ENCODE assay signal across 1 cellular context in the genomic region with DNA sequence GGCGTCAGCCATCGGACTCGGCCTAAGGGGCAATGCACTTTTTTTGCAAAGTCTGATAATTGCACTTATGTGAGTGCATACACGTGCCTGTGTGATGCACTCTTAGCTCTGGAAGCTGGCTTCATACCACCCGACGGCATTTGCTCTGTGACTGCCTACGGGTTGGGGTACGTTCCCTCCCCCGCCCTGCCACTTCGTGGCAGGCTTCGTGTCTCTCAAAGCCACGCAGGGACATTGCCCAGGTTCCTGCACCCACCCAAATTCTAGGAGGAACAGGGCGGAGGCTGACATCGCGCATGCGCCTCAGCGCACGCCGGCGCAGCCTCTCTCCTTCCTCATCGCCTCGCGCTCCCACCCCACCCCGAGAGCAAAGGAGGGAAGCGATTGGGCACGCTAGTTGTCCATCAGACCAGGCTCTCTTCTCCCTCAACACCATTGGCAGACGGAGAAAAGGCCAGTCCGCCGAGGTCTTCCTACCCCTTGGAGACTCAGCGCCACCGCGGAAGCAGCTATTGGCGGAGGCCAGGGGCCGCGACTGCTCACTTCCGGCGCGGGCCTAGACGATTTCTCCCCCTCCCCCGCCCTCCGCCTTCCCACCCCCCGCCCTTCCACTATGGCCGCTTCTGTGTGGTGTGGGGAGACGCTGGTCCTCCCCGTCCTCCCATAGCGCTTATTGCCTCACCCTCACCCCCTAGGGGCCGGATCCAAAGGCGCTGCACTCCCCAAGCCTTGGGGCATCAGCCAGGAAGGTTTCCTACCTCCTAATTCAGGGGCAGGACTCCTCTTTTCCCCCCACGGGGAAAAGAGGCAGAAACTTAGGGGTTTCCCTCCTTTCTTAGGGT.
TF ChIP-seq lines count a peak whose summit lies in the region.

A gene with protein sequence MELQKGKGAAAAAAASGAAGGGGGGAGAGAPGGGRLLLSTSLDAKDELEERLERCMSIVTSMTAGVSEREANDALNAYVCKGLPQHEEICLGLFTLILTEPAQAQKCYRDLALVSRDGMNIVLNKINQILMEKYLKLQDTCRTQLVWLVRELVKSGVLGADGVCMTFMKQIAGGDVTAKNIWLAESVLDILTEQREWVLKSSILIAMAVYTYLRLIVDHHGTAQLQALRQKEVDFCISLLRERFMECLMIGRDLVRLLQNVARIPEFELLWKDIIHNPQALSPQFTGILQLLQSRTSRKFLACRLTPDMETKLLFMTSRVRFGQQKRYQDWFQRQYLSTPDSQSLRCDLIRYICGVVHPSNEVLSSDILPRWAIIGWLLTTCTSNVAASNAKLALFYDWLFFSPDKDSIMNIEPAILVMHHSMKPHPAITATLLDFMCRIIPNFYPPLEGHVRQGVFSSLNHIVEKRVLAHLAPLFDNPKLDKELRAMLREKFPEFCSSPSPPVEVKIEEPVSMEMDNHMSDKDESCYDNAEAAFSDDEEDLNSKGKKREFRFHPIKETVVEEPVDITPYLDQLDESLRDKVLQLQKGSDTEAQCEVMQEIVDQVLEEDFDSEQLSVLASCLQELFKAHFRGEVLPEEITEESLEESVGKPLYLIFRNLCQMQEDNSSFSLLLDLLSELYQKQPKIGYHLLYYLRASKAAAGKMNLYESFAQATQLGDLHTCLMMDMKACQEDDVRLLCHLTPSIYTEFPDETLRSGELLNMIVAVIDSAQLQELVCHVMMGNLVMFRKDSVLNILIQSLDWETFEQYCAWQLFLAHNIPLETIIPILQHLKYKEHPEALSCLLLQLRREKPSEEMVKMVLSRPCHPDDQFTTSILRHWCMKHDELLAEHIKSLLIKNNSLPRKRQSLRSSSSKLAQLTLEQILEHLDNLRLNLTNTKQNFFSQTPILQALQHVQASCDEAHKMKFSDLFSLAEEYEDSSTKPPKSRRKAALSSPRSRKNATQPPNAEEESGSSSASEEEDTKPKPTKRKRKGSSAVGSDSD (plus strand): TSS at position 588 of the 842 bp plus-strand sequence. CDS start 585 bp downstream, outside the sequence.

TF ChIP-seq in GM12878, 131 proteins besides CTCF, POLR2A, EP300 and RAD21 (continued from another document):
- TF ChIP-seq, protein P1, sequence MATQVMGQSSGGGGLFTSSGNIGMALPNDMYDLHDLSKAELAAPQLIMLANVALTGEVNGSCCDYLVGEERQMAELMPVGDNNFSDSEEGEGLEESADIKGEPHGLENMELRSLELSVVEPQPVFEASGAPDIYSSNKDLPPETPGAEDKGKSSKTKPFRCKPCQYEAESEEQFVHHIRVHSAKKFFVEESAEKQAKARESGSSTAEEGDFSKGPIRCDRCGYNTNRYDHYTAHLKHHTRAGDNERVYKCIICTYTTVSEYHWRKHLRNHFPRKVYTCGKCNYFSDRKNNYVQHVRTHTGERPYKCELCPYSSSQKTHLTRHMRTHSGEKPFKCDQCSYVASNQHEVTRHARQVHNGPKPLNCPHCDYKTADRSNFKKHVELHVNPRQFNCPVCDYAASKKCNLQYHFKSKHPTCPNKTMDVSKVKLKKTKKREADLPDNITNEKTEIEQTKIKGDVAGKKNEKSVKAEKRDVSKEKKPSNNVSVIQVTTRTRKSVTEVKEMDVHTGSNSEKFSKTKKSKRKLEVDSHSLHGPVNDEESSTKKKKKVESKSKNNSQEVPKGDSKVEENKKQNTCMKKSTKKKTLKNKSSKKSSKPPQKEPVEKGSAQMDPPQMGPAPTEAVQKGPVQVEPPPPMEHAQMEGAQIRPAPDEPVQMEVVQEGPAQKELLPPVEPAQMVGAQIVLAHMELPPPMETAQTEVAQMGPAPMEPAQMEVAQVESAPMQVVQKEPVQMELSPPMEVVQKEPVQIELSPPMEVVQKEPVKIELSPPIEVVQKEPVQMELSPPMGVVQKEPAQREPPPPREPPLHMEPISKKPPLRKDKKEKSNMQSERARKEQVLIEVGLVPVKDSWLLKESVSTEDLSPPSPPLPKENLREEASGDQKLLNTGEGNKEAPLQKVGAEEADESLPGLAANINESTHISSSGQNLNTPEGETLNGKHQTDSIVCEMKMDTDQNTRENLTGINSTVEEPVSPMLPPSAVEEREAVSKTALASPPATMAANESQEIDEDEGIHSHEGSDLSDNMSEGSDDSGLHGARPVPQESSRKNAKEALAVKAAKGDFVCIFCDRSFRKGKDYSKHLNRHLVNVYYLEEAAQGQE (IDR thresholded peaks at IDR 0.05; ENCODE audit: low read depth, low read length): no peak
- TF ChIP-seq, protein P2, sequence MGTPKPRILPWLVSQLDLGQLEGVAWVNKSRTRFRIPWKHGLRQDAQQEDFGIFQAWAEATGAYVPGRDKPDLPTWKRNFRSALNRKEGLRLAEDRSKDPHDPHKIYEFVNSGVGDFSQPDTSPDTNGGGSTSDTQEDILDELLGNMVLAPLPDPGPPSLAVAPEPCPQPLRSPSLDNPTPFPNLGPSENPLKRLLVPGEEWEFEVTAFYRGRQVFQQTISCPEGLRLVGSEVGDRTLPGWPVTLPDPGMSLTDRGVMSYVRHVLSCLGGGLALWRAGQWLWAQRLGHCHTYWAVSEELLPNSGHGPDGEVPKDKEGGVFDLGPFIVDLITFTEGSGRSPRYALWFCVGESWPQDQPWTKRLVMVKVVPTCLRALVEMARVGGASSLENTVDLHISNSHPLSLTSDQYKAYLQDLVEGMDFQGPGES (IDR thresholded peaks at IDR 0.05): peak; percentile 92
- TF ChIP-seq IKZF1 (conservative IDR thresholded peaks at IDR 0.05) (peak; percentile 76), CHD2 (IDR thresholded peaks at IDR 0.05; ENCODE audit: borderline replicate concordance, low read depth, low read length) (peak; percentile 95), EED (IDR thresholded peaks at IDR 0.05; ENCODE audit: low read depth) (0 out of 2 replicates have a peak, but pooled peaks have one; percentile 4), CREM (IDR thresholded peaks at IDR 0.05; ENCODE audit: low read depth) (peak; percentile 75), SIN3A (IDR thresholded peaks at IDR 0.05; ENCODE audit: low read depth, low read length) (peak; percentile 21; the same call in 1 of the 2 replicates), SP1 (IDR thresholded peaks at IDR 0.05; ENCODE audit: low read depth, low read length) (peak; percentile 98), FOS (IDR thresholded peaks at IDR 0.05; ENCODE audit: borderline replicate concordance, extremely low read depth, insufficient read length) (peak; percentile 84), SMAD5 (IDR thresholded peaks at IDR 0.05; ENCODE audit: low read depth) (no peak; the same call in 1 of the 2 replicates), ZNF622 (IDR thresholded peaks at IDR 0.05) (no peak), PML (IDR thresholded peaks at IDR 0.05; ENCODE audit: low read length) (peak; percentile 72; the same call in 1 of the 2 replicates), SPI1 (IDR thresholded peaks at IDR 0.05; ENCODE audit: borderline replicate concordance, insufficient read depth, low read depth, low read length) (peak; percentile 43; the same call in 1 of the 2 replicates), GATAD2B (conservative IDR thresholded peaks at IDR 0.05; ENCODE audit: low read depth) (0 out of 2 replicates have a peak, but pooled peaks have one; percentile 42), BHLHE40 (IDR thresholded peaks at IDR 0.05; ENCODE audit: borderline replicate concordance in 1 of 2, low read depth in 2 of 2, low read length in 1 of 2) (peak; percentile 77 to 92), CREB1 (IDR thresholded peaks at IDR 0.05; ENCODE audit: low read depth) (peak; percentile 88), BCL11A (IDR thresholded peaks at IDR 0.05; ENCODE audit: low read depth, low read length) (no peak), RFX5 (IDR thresholded peaks at IDR 0.05; ENCODE audit: low read depth, low read length) (peak; percentile 77), ETV6 (conservative IDR thresholded peaks at IDR 0.05 in 1 of 2, IDR thresholded peaks at IDR 0.05 in 1 of 2; ENCODE audit: borderline replicate concordance in 1 of 2, low read depth in 1 of 2) (no peak), HDGF (IDR thresholded peaks at IDR 0.05) (peak; percentile 60; the same call in 1 of the 2 replicates), RCOR1 (conservative IDR thresholded peaks at IDR 0.05; ENCODE audit: low read depth, low read length) (0 out of 2 replicates have a peak, but pooled peaks have one; percentile 30)
- TF ChIP-seq, protein P3, sequence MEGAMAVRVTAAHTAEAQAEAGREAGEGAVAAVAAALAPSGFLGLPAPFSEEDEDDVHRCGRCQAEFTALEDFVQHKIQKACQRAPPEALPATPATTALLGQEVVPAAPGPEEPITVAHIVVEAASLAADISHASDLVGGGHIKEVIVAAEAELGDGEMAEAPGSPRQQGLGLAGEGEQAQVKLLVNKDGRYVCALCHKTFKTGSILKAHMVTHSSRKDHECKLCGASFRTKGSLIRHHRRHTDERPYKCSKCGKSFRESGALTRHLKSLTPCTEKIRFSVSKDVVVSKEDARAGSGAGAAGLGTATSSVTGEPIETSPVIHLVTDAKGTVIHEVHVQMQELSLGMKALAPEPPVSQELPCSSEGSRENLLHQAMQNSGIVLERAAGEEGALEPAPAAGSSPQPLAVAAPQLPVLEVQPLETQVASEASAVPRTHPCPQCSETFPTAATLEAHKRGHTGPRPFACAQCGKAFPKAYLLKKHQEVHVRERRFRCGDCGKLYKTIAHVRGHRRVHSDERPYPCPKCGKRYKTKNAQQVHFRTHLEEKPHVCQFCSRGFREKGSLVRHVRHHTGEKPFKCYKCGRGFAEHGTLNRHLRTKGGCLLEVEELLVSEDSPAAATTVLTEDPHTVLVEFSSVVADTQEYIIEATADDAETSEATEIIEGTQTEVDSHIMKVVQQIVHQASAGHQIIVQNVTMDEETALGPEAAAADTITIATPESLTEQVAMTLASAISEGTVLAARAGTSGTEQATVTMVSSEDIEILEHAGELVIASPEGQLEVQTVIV (IDR thresholded peaks at IDR 0.05; ENCODE audit: borderline replicate concordance, partially characterized antibody): peak; percentile 87
- TF ChIP-seq, protein P4, sequence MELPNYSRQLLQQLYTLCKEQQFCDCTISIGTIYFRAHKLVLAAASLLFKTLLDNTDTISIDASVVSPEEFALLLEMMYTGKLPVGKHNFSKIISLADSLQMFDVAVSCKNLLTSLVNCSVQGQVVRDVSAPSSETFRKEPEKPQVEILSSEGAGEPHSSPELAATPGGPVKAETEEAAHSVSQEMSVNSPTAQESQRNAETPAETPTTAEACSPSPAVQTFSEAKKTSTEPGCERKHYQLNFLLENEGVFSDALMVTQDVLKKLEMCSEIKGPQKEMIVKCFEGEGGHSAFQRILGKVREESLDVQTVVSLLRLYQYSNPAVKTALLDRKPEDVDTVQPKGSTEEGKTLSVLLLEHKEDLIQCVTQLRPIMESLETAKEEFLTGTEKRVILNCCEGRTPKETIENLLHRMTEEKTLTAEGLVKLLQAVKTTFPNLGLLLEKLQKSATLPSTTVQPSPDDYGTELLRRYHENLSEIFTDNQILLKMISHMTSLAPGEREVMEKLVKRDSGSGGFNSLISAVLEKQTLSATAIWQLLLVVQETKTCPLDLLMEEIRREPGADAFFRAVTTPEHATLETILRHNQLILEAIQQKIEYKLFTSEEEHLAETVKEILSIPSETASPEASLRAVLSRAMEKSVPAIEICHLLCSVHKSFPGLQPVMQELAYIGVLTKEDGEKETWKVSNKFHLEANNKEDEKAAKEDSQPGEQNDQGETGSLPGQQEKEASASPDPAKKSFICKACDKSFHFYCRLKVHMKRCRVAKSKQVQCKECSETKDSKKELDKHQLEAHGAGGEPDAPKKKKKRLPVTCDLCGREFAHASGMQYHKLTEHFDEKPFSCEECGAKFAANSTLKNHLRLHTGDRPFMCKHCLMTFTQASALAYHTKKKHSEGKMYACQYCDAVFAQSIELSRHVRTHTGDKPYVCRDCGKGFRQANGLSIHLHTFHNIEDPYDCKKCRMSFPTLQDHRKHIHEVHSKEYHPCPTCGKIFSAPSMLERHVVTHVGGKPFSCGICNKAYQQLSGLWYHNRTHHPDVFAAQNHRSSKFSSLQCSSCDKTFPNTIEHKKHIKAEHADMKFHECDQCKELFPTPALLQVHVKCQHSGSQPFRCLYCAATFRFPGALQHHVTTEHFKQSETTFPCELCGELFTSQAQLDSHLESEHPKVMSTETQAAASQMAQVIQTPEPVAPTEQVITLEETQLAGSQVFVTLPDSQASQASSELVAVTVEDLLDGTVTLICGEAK (IDR thresholded peaks at IDR 0.05; ENCODE audit: borderline replicate concordance): peak; percentile 86; the same call in 1 of the 2 replicates
- TF ChIP-seq, protein P5, sequence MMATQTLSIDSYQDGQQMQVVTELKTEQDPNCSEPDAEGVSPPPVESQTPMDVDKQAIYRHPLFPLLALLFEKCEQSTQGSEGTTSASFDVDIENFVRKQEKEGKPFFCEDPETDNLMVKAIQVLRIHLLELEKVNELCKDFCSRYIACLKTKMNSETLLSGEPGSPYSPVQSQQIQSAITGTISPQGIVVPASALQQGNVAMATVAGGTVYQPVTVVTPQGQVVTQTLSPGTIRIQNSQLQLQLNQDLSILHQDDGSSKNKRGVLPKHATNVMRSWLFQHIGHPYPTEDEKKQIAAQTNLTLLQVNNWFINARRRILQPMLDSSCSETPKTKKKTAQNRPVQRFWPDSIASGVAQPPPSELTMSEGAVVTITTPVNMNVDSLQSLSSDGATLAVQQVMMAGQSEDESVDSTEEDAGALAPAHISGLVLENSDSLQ (IDR thresholded peaks at IDR 0.05): peak; percentile 99
- TF ChIP-seq, protein P6, sequence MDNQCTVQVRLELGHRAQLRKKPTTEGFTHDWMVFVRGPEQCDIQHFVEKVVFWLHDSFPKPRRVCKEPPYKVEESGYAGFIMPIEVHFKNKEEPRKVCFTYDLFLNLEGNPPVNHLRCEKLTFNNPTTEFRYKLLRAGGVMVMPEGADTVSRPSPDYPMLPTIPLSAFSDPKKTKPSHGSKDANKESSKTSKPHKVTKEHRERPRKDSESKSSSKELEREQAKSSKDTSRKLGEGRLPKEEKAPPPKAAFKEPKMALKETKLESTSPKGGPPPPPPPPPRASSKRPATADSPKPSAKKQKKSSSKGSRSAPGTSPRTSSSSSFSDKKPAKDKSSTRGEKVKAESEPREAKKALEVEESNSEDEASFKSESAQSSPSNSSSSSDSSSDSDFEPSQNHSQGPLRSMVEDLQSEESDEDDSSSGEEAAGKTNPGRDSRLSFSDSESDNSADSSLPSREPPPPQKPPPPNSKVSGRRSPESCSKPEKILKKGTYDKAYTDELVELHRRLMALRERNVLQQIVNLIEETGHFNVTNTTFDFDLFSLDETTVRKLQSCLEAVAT (IDR thresholded peaks at IDR 0.05): peak; percentile 73; the same call in 1 of the 2 replicates
- TF ChIP-seq, protein P7, sequence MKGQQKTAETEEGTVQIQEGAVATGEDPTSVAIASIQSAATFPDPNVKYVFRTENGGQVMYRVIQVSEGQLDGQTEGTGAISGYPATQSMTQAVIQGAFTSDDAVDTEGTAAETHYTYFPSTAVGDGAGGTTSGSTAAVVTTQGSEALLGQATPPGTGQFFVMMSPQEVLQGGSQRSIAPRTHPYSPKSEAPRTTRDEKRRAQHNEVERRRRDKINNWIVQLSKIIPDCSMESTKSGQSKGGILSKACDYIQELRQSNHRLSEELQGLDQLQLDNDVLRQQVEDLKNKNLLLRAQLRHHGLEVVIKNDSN (IDR thresholded peaks at IDR 0.05; ENCODE audit: borderline replicate concordance, extremely low read length, insufficient read depth, low read depth, low read length): no peak
